In the genomic region with DNA sequence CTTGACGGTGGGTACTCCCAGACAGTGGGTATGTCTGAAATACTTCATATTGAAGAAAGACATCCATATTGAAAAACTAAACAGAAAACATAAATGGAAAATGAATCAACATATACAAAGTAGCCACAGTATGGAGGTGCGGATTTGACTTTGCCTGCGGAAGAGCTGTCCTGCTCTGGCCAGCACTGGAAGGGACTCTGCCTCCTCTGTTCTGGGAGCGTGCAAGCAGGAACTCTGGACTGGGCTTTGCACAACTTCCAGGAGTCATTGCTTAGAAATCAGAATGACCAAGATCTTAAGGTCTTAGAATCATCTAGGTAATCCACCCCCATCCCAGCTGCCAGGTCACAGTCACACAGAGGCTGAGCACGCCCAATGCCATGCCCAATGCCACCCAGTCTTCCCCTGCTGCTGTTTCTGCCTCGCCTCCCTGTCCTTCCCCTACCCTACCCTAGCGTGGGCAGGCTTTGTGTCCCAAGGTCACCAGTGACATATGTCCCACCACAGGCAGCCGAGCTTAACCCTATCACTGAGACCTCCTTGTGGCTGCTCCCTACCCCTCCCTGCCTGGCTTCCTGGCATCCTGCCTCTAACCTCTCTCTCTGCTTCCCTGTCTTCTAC, we compare ENCODE assay signal across 1 cellular context.
TF ChIP-seq lines count a peak whose summit lies in the region.

No MANE protein-coding gene starts in this region.

TF ChIP-seq in SK-N-SH, 30 proteins besides CTCF, POLR2A, EP300 and RAD21 (continued from another document):
- TF ChIP-seq, protein P1, sequence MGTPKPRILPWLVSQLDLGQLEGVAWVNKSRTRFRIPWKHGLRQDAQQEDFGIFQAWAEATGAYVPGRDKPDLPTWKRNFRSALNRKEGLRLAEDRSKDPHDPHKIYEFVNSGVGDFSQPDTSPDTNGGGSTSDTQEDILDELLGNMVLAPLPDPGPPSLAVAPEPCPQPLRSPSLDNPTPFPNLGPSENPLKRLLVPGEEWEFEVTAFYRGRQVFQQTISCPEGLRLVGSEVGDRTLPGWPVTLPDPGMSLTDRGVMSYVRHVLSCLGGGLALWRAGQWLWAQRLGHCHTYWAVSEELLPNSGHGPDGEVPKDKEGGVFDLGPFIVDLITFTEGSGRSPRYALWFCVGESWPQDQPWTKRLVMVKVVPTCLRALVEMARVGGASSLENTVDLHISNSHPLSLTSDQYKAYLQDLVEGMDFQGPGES (IDR thresholded peaks at IDR 0.05; ENCODE audit: low read depth, low read length) = no peak
- TF ChIP-seq RXRA (IDR thresholded peaks at IDR 0.05; ENCODE audit: borderline replicate concordance, low read depth) (no peak), SIN3A (IDR thresholded peaks at IDR 0.05; ENCODE audit: borderline replicate concordance, low read depth, low read length) (no peak), GABPA (IDR thresholded peaks at IDR 0.05; ENCODE audit: low read depth) (no peak)
TF ChIP-seq in SK-N-SH: peak in this region for 0.
